ENCODE assay signal across 21 cellular contexts in genomic region chr12:27101290-27101689, GRCh38. TPM values are rescaled to one million over a fixed set of nuclear protein-coding genes. Genes with fewer than 3 reads are reported as not detected.
DNase-seq lines count a peak whose midpoint lies in the region; FAIRE-seq and TF ChIP-seq lines count a peak whose summit lies in the region.
"Had no signal": no experiment of that assay in that cellular context is flagged by ENCODE, and none has a peak within 500 bp of the region (broad histone marks: within the 10 kb centered on the region; RNA-seq: fewer than 3 reads in every experiment).

No MANE protein-coding gene starts in this region.

- peak; percentile 91 for FAIRE-seq in HTR-8/SVneo (lab: Jason Lieb, UNC)
- FAIRE-seq: D721Med, G401.6, H1 had no signal

- H3K27ac ChIP-seq in epithelial cell of prostate: peak overlapping the region; percentile 21
- H3K27ac ChIP-seq: KMS-11, SJSA1 had no signal

- H3K9me3 Mint-ChIP-seq in mesothelial cell of epicardium: no peaks in the 10 kb centered on the region
- H3K9me3 Mint-ChIP-seq: CD8-positive, alpha-beta memory T cell had no signal

- no peak for TF ChIP-seq CTCF in mesothelial cell of epicardium (IDR thresholded peaks at IDR 0.05; ENCODE audit: unreplicated experiment)

- H3K27ac Mint-ChIP-seq in mesothelial cell of epicardium: no peak overlapping the region
- H3K27ac Mint-ChIP-seq: CD8-positive, alpha-beta memory T cell had no signal

- H3K36me3 Mint-ChIP-seq in mesothelial cell of epicardium: no peaks in the 10 kb centered on the region
- H3K36me3 Mint-ChIP-seq: CD8-positive, alpha-beta memory T cell had no signal

- H3K27me3 Mint-ChIP-seq in mesothelial cell of epicardium (ENCODE audit: low read depth): no peaks in the 10 kb centered on the region

- DNase-seq in ELR (ENCODE audit: low read depth) (peak; percentile 67), HTR-8/SVneo (ENCODE audit: insufficient read length, low spot score) (peak; percentile 23), RKO (ENCODE audit: low spot score) (peak; percentile 25), epithelial cell of prostate (ENCODE audit: low read depth, low spot score) (no peak), activated gamma-delta T cell treated with Interleukin-2 at 50 U/mL for 16 hours (no peak), T-helper 9 cell (no peak), Kasumi-1 (lab: John Stamatoyannopoulos, UW) (no peak), mesothelial cell of epicardium (ENCODE audit: low spot score in 2 of 2, unreplicated experiment in 2 of 2) (no peak)
- DNase-seq: C1 segment of cervical spinal cord; CD8-positive, alpha-beta memory T cell; DMS79; NCI-H1105; NCI-H1694 treated with DMSO at 0.1 percent for 48 hours; NCI-H2227 treated with DMSO at 0.1 percent for 48 hours; SW 1271; T-helper 2 cell had no signal

- H3K4me3 Mint-ChIP-seq in mesothelial cell of epicardium: no peak overlapping the region
- H3K4me3 Mint-ChIP-seq: CD8-positive, alpha-beta memory T cell had no signal

- H3K4me1 Mint-ChIP-seq in mesothelial cell of epicardium: peaks cover 1% of the 10 kb centered on the region
- H3K4me1 Mint-ChIP-seq: CD8-positive, alpha-beta memory T cell had no signal

RNA-seq across cellular contexts. Expression of gene C12orf71, which starts 18.9 kb away (rescaled TPM):
- not detected in 3 replicates for total RNA-seq in mesothelial cell of epicardium
- total RNA-seq: CD8-positive, alpha-beta memory T cell; H1; SJSA1 had no signal

Comparison
In these comparisons a context has a peak if more than half of its experiments do, and no peak if none do; other contexts are left out.
1. DNase-seq: peak in ELR (single experiment), HTR-8/SVneo (single experiment) and RKO (single experiment); none in epithelial cell of prostate (single experiment), activated gamma-delta T cell treated with Interleukin-2 at 50 U/mL for 16 hours (single experiment), T-helper 9 cell (single experiment), Kasumi-1 (0 of 2) and mesothelial cell of epicardium (0 of 2).